ENCODE assay signal across 28 cellular contexts in the genomic region with DNA sequence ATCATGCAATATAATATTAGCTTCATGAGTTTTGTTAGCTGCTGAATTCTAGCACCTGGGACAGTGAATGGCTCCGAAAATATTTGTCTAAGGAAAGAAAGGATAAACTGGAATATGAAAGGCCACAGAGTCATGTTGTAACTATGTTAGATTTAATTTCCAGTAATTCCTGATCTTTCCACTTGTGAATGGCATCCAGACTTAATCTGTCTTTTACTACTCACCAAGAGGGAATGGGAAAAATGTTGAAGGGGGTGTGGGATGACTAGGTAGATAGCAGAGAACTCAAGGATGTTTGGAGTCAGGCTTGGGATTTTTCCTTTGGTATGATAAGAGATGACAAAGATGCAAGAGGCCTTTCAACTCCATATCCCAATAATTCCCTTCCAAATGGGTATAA. TPM values are rescaled to one million over a fixed set of nuclear protein-coding genes. Genes with fewer than 3 reads are reported as not detected.
DNase-seq lines count a peak whose midpoint lies in the region; TF ChIP-seq lines count a peak whose summit lies in the region.
"Had no signal": no experiment of that assay in that cellular context is flagged by ENCODE, and none has a peak within 500 bp of the region (broad histone marks: within the 10 kb centered on the region; RNA-seq: fewer than 3 reads in every experiment).

No MANE protein-coding gene starts in this region.

- H3K9ac ChIP-seq in neural progenitor cell = no peak overlapping the region
- H3K9ac ChIP-seq: BLaER1 treated with 17β-estradiol and CSF1 and Interleukin-3, amounts not matched to agents 10 nM and 100 nM had no signal

- H3K4me3 ChIP-seq in AG10803 (ENCODE audit: low read length) = no peak overlapping the region
- H3K4me3 ChIP-seq in epithelial cell of esophagus (ENCODE audit: low read length) = no peak overlapping the region
- H3K4me3 ChIP-seq in neural progenitor cell = no peak overlapping the region
- H3K4me3 ChIP-seq: A549; BLaER1 treated with 17β-estradiol and CSF1 and Interleukin-3, amounts not matched to agents 10 nM and 100 nM; hepatocyte; SK-N-MC; stomach; transverse colon had no signal

- H3K36me3 ChIP-seq in neural progenitor cell = no peaks in the 10 kb centered on the region
- H3K36me3 ChIP-seq: BLaER1 treated with 17β-estradiol and CSF1 and Interleukin-3, amounts not matched to agents 10 nM and 100 nM; stomach; transverse colon had no signal

- no peaks in the 10 kb centered on the region for H3K27me3 ChIP-seq in neural progenitor cell
- H3K27me3 ChIP-seq: BLaER1 treated with 17β-estradiol and CSF1 and Interleukin-3, amounts not matched to agents 10 nM and 100 nM; hepatocyte; stomach; transverse colon had no signal

- peaks cover 28% of the 10 kb centered on the region for H3K4me1 Mint-ChIP-seq in nephron
- peaks cover 8% of the 10 kb centered on the region for H3K4me1 Mint-ChIP-seq in neural progenitor cell
- H3K4me1 Mint-ChIP-seq: immature natural killer cell had no signal

- H3F3A ChIP-seq in neural progenitor cell (ENCODE audit: low read depth) = no peaks in the 10 kb centered on the region

- H3K4me3 Mint-ChIP-seq in nephron (no peak overlapping the region), neural progenitor cell (no peak overlapping the region)
- H3K4me3 Mint-ChIP-seq: activated CD8-positive, alpha-beta T cell treated with anti-CD3 and anti-CD28 coated beads, Interleukin-2, amount 10 ng/mL, durations not matched to agents 7 days and 5 days; activated naive CD8-positive, alpha-beta T cell; immature natural killer cell had no signal

- H3K36me3 Mint-ChIP-seq in nephron (ENCODE audit: low read depth) (peaks cover 6% of the 10 kb centered on the region), neural progenitor cell (no peaks in the 10 kb centered on the region)

- H3K27me3 Mint-ChIP-seq in nephron (ENCODE audit: low read depth) (no peaks in the 10 kb centered on the region), neural progenitor cell (ENCODE audit: insufficient read depth, low read depth) (no peaks in the 10 kb centered on the region)
- H3K27me3 Mint-ChIP-seq: activated naive CD8-positive, alpha-beta T cell had no signal

- H3K9me3 Mint-ChIP-seq in nephron (no peaks in the 10 kb centered on the region), neural progenitor cell (no peaks in the 10 kb centered on the region)
- H3K9me3 Mint-ChIP-seq: activated T-helper 2 cell treated with anti-CD3 and anti-CD28 coated beads, Interferon-gamma antibody, Interleukin-2, Interleukin-4, amounts not matched to agents 10 μg/mL and 5 μg/mL and 100 μg/mL, durations not matched to agents 14 hours and 24 hours and 36 hours had no signal

- no peak overlapping the region for H3K4me2 ChIP-seq in neural progenitor cell
- H3K4me2 ChIP-seq: A549; BLaER1 treated with 17β-estradiol and CSF1 and Interleukin-3, amounts not matched to agents 10 nM and 100 nM; hepatocyte had no signal

- H3K79me2 ChIP-seq in neural progenitor cell (ENCODE audit: low read depth) = no peaks in the 10 kb centered on the region
- H3K79me2 ChIP-seq: hepatocyte had no signal

- no peak overlapping the region for H2AFZ ChIP-seq in neural progenitor cell (replicated peaks)
- H2AFZ ChIP-seq: hepatocyte had no signal

- in situ Hi-C loops in GM13977 (cut with MboI; ENCODE audit: low pct_unique_long_range_greater_than_20kb, low sequenced_read_pairs, unreplicated experiment) = no loop called here

- H3K27ac Mint-ChIP-seq in nephron (peak overlapping the region; percentile 8 to 95 (median 95)), neural progenitor cell (no peak overlapping the region)
- H3K27ac Mint-ChIP-seq: activated CD8-positive, alpha-beta T cell treated with anti-CD3 and anti-CD28 coated beads, Interleukin-2, amount 10 ng/mL, durations not matched to agents 7 days and 5 days; activated naive CD8-positive, alpha-beta T cell; activated T-helper 2 cell treated with anti-CD3 and anti-CD28 coated beads, Interferon-gamma antibody, Interleukin-2, Interleukin-4, amounts not matched to agents 10 μg/mL and 5 μg/mL and 100 μg/mL, durations not matched to agents 14 hours and 24 hours and 36 hours; immature natural killer cell had no signal

- H4K20me1 ChIP-seq in neural progenitor cell (ENCODE audit: low read depth) = no peaks in the 10 kb centered on the region
- H4K20me1 ChIP-seq: BLaER1 treated with 17β-estradiol and CSF1 and Interleukin-3, amounts not matched to agents 10 nM and 100 nM had no signal

- TF ChIP-seq CTCF in AG10803 (conservative IDR thresholded peaks at IDR 0.05; ENCODE audit: low read length) = no peak
- TF ChIP-seq CTCF in epithelial cell of esophagus (IDR thresholded peaks at IDR 0.05; ENCODE audit: insufficient read depth, low read depth, low read length, missing control alignments) = no peak
- no peak for TF ChIP-seq CTCF in nephron (IDR thresholded peaks at IDR 0.05; ENCODE audit: unreplicated experiment in 3 of 3)
- TF ChIP-seq CTCF in neural progenitor cell (IDR thresholded peaks at IDR 0.05) = no peak
- no peak for TF ChIP-seq CTCF in GM13977 (IDR thresholded peaks at IDR 0.05; ENCODE audit: extremely low read depth, insufficient read depth, missing control alignments)

- no peaks in the 10 kb centered on the region for H3K4me1 ChIP-seq in neural progenitor cell
- H3K4me1 ChIP-seq: A549; BLaER1 treated with 17β-estradiol and CSF1 and Interleukin-3, amounts not matched to agents 10 nM and 100 nM; Caco-2; stomach had no signal

- H3K27ac ChIP-seq in neural progenitor cell = no peak overlapping the region
- H3K27ac ChIP-seq: A549; BLaER1 treated with 17β-estradiol and CSF1 and Interleukin-3, amounts not matched to agents 10 nM and 100 nM; epithelial cell of prostate; hepatocyte; SK-N-MC; transverse colon had no signal

- no peaks in the 10 kb centered on the region for H3K9me3 ChIP-seq in neural progenitor cell (ENCODE audit: low read depth)
- H3K9me3 ChIP-seq: A549; BLaER1 treated with 17β-estradiol and CSF1 and Interleukin-3, amounts not matched to agents 10 nM and 100 nM; Caco-2; stomach; transverse colon had no signal

- DNase-seq in AG10803 (ENCODE audit: low read depth) (peak; percentile 83), HS-5 (ENCODE audit: low read depth) (peak; percentile 24), epithelial cell of esophagus (ENCODE audit: low read depth) (peak; percentile 12), neural progenitor cell (ENCODE audit: low spot score) (no peak), GM13977 (ENCODE audit: low spot score) (no peak), SKM-1 (lab: John Stamatoyannopoulos, UW; ENCODE audit: unreplicated experiment) (no peak), NCI-H2029 treated with DMSO at 0.1 percent for 48 hours (lab: John Stamatoyannopoulos, UW) (no peak)
- DNase-seq: activated CD8-positive, alpha-beta T cell treated with anti-CD3 and anti-CD28 coated beads, Interleukin-2, amount 10 ng/mL, durations not matched to agents 7 days and 5 days; Caco-2; GF-D8; immature natural killer cell; mesenchymal stem cell; NCI-H1092; NCI-H187 treated with DMSO at 0.1 percent for 48 hours; NCI-H524 treated with DMSO at 0.1 percent for 48 hours; stomach; transverse colon had no signal

RNA-seq across cellular contexts. Expression of gene ADH6, which starts 9.4 kb away (rescaled TPM):
- total RNA-seq in neural progenitor cell (ENCODE audit: low replicate concordance) = not detected in 2 replicates
- total RNA-seq: activated CD8-positive, alpha-beta T cell treated with anti-CD3 and anti-CD28 coated beads, Interleukin-2, amount 10 ng/mL, durations not matched to agents 7 days and 5 days; activated T-helper 2 cell treated with anti-CD3 and anti-CD28 coated beads, Interferon-gamma antibody, Interleukin-2, Interleukin-4, amounts not matched to agents 10 μg/mL and 5 μg/mL and 100 μg/mL, durations not matched to agents 14 hours and 24 hours and 36 hours; chondrocyte; osteoblast; T-helper 2 cell treated with Interferon-gamma antibody and Interleukin-4, amounts not matched to agents 100 ng/mL and 5 ng/mL, for 36 hours had no signal

Comparison
In these comparisons a context has a peak if more than half of its experiments do, and no peak if none do; other contexts are left out.
1. DNase-seq: peak in AG10803 (single experiment), HS-5 (single experiment) and epithelial cell of esophagus (single experiment); none in neural progenitor cell (single experiment), GM13977 (single experiment), SKM-1 (single experiment) and NCI-H2029 treated with DMSO at 0.1 percent for 48 hours (single experiment).